ENCODE assay signal across 8 cellular contexts in genomic region chr7:149027560-149028345, GRCh38. TPM values are rescaled to one million over a fixed set of nuclear protein-coding genes. Genes with fewer than 3 reads are reported as not detected.
DNase-seq lines count a peak whose midpoint lies in the region; ATAC-seq, FAIRE-seq and TF ChIP-seq lines count a peak whose summit lies in the region.

No MANE protein-coding gene starts in this region.

- H3K27me3 Mint-ChIP-seq in activated CD8-positive, alpha-beta T cell treated with anti-CD3 and anti-CD28 coated beads for 36 hours: no peaks in the 10 kb centered on the region

- in situ Hi-C loops in GM23248 (cut with MboI): no loop called here

- H3K4me3 Mint-ChIP-seq in activated CD8-positive, alpha-beta T cell treated with anti-CD3 and anti-CD28 coated beads for 36 hours: peak overlapping the region; percentile 93

- H3K9me3 ChIP-seq in A673 (ENCODE audit: low read depth, low read length, poor library complexity, severe bottlenecking) (no peaks in the 10 kb centered on the region), GM23248 (ENCODE audit: low read depth) (no peaks in the 10 kb centered on the region), right atrium auricular region (no peaks in the 10 kb centered on the region), sigmoid colon (no peaks in the 10 kb centered on the region)

- no peaks in the 10 kb centered on the region for H3K9me2 ChIP-seq in GM23248 (ENCODE audit: insufficient read depth)

- peak overlapping the region; percentile 86 for H2AFZ ChIP-seq in GM23248

- H3K9ac ChIP-seq in GM23248: peak overlapping the region; percentile 92

- H4K20me1 ChIP-seq in GM23248 (ENCODE audit: insufficient read depth): no peaks in the 10 kb centered on the region

- no TSS peak for BruUV-seq in A673 (replicated peaks; lab: Mats Ljungman, UMichigan)

- H3K79me2 ChIP-seq in GM23248 (ENCODE audit: insufficient read depth): peaks cover 53% of the 10 kb centered on the region

- H3K4me1 ChIP-seq in A673 (ENCODE audit: insufficient read depth, low read length, poor library complexity, severe bottlenecking) (peaks cover 35% of the 10 kb centered on the region), GM23248 (ENCODE audit: insufficient read depth) (peaks cover 12% of the 10 kb centered on the region), right atrium auricular region (peaks cover 2 to 32% of the 10 kb centered on the region in 2 donors), sigmoid colon (peaks cover 0 to 28% (median 23%) of the 10 kb centered on the region in 4 donors)

- 1 to 2% methylated on average over 24 to 41 of the region's 43 CpGs for WGBS in GM23248 (ENCODE audit: low coverage in 1 of 2, low lambda C conversion rate in 2 of 2, missing lambda C conversion rate in 2 of 2), 2 experiments
- 1% methylated on average over 43 of the region's 43 CpGs for WGBS in sigmoid colon, 2 donors

- H3K4me3 ChIP-seq in A673 (ENCODE audit: low read depth, low read length, poor library complexity, severe bottlenecking) (peak overlapping the region; percentile 99), GM23248 (peak overlapping the region; percentile 78), right atrium auricular region (peak overlapping the region; percentile 79 to 95), sigmoid colon (peak overlapping the region; percentile 59 to 90 (median 82))

- H3K4me1 Mint-ChIP-seq in activated CD8-positive, alpha-beta T cell treated with anti-CD3 and anti-CD28 coated beads for 36 hours (ENCODE audit: low read depth): peaks cover 37% of the 10 kb centered on the region

- POLR2A ChIA-PET in A673 (lab: Charles Lee; ENCODE audit: low non-redundant PET): no interaction called here
- POLR2A ChIA-PET in activated CD8-positive, alpha-beta T cell treated with anti-CD3 and anti-CD28 coated beads for 36 hours (lab: Charles Lee): interaction anchor here (0.6 to 2.8 kb wide), 12 partner anchors 10 to 125 kb away, joined by 3 to 11 read pairs (median 4); no protein-coding TSS in a partner anchor

- H3K9me3 Mint-ChIP-seq in activated CD8-positive, alpha-beta T cell treated with anti-CD3 and anti-CD28 coated beads for 36 hours: no peaks in the 10 kb centered on the region

- intact Hi-C loops in A673 (cut with micrococcal nuclease; ENCODE audit: unreplicated experiment) (loop anchor here (2.0 to 5.0 kb wide), 2 partner anchors 37 to 40 kb away; no protein-coding TSS in a partner anchor), sigmoid colon (cut with DNase I) (loop anchor here (1.0 to 5.0 kb wide), 8 partner anchors 21 to 745 kb away; partner anchors contain the start of genes CUL1, EZH2, ZNF467 and ZNF786)
- intact Hi-C loops in activated CD8-positive, alpha-beta T cell treated with anti-CD3 and anti-CD28 coated beads for 36 hours (cut with micrococcal nuclease): loop anchor here (5.0 kb wide), 2 partner anchors 40 to 65 kb away; partner anchors contain the start of gene ZNF786

- CTCF ChIA-PET in A673 (lab: Charles Lee): interaction anchor here (1.2 kb wide), 2 partner anchors 22 to 38 kb away, joined by 3 read pairs; no protein-coding TSS in a partner anchor
- CTCF ChIA-PET in activated CD8-positive, alpha-beta T cell treated with anti-CD3 and anti-CD28 coated beads for 36 hours (lab: Charles Lee): interaction anchor here (1.0 to 6.6 kb wide), 5 partner anchors 18 to 98 kb away, joined by 3 to 54 read pairs (median 7); partner anchors contain the start of gene ZNF425

- no peak for FAIRE-seq in GM12892 (lab: Jason Lieb, UNC)

- peaks cover 18% of the 10 kb centered on the region for H3F3A ChIP-seq in GM23248 (ENCODE audit: insufficient read depth)

- H3K27me3 ChIP-seq in A673 (replicated peaks; ENCODE audit: insufficient read depth, low read depth, low read length, poor library complexity) (no peaks in the 10 kb centered on the region), GM23248 (replicated peaks; ENCODE audit: insufficient read depth) (no peaks in the 10 kb centered on the region), right atrium auricular region (no peaks in the 10 kb centered on the region), sigmoid colon (no peaks in the 10 kb centered on the region)

- H3K36me3 ChIP-seq in A673 (ENCODE audit: insufficient read depth, low read length, poor library complexity, severe bottlenecking): peaks cover 20% of the 10 kb centered on the region
- H3K36me3 ChIP-seq in GM23248 (ENCODE audit: low read depth): no peaks in the 10 kb centered on the region
- H3K36me3 ChIP-seq in right atrium auricular region: no peaks in the 10 kb centered on the region
- no peaks in the 10 kb centered on the region for H3K36me3 ChIP-seq in sigmoid colon

- DNase-seq in A673 (ENCODE audit: low spot score): peak; percentile 28
- peak; percentile 52 for DNase-seq in GM23248
- DNase-seq in activated CD8-positive, alpha-beta T cell treated with anti-CD3 and anti-CD28 coated beads for 36 hours: no peak
- no peak for DNase-seq in right atrium auricular region (ENCODE audit: low spot score)
- DNase-seq in sigmoid colon: no peak
- DNase-seq in stimulated activated naive CD4-positive, alpha-beta T cell (lab: John Stamatoyannopoulos, UW): no peak
- no peak for DNase-seq in GM12892 (ENCODE audit: insufficient read length)

- H3K27ac ChIP-seq in A673 (ENCODE audit: low read depth, low read length, poor library complexity, severe bottlenecking): peak overlapping the region; percentile 98
- H3K27ac ChIP-seq in GM23248: peak overlapping the region; percentile 74
- peak overlapping the region; percentile 84 to 88 for H3K27ac ChIP-seq in right atrium auricular region
- peak overlapping the region; percentile 92 to 96 (median 95) for H3K27ac ChIP-seq in sigmoid colon

- H3K27ac Mint-ChIP-seq in activated CD8-positive, alpha-beta T cell treated with anti-CD3 and anti-CD28 coated beads for 36 hours: peak overlapping the region; percentile 93

- no peak for ATAC-seq in activated CD8-positive, alpha-beta T cell treated with anti-CD3 and anti-CD28 coated beads for 36 hours
- no peak for ATAC-seq in GM19467 (IDR thresholded peaks at IDR 0.05; ENCODE audit: unreplicated experiment)

- TF ChIP-seq CTCF in A673 (conservative IDR thresholded peaks at IDR 0.05; ENCODE audit: low read depth, low read length) (no peak), right atrium auricular region (IDR thresholded peaks at IDR 0.05) (no peak), sigmoid colon (IDR thresholded peaks at IDR 0.05) (no peak)
- TF ChIP-seq CTCF in activated CD8-positive, alpha-beta T cell treated with anti-CD3 and anti-CD28 coated beads for 36 hours (IDR thresholded peaks at IDR 0.05): no peak

- peak overlapping the region; percentile 92 for H3K4me2 ChIP-seq in GM23248 (ENCODE audit: unreplicated experiment)

- TF ChIP-seq EP300 in sigmoid colon (IDR thresholded peaks at IDR 0.05): no peak

- H3K36me3 Mint-ChIP-seq in activated CD8-positive, alpha-beta T cell treated with anti-CD3 and anti-CD28 coated beads for 36 hours (ENCODE audit: low read depth): peaks cover 20% of the 10 kb centered on the region

- TF ChIP-seq POLR2A in sigmoid colon (IDR thresholded peaks at IDR 0.05) (no peak), GM12892 (IDR thresholded peaks at IDR 0.05; ENCODE audit: low read depth, low read length) (no peak)

RNA-seq across cellular contexts. Expression of gene PDIA4, which starts 0.6 kb away (rescaled TPM):
- total RNA-seq in A673 (2021) (235 and 254 TPM in 2 replicates), right atrium auricular region (10 to 100 TPM; 32.3 to 48.9 TPM), sigmoid colon (10 to 100 TPM; 34.3 to 47.4 (median 39.7) TPM)
- 191 and 196 TPM in 2 replicates for total RNA-seq in GM23248 (2014; rRNA removed; shearing (Covaris generic))
- polyA plus RNA-seq in GM23248 (2016; fragmentation: Nextera tagmentation; extraction: Ambion mirVana) (204 and 210 TPM in 2 replicates), sigmoid colon (100 to 1,000 TPM in 1 of 3 donors, 10 to 100 TPM in 2; 11.4 to 183 (median 40.9) TPM)
- 10 to 100 TPM; 72.6 to 75.7 TPM for total RNA-seq in activated CD8-positive, alpha-beta T cell treated with anti-CD3 and anti-CD28 coated beads for 36 hours
- polyA plus RNA-seq in GM12892 (2012; ENCODE audit: missing spikeins): 73.4 TPM

Comparison
In these comparisons a context has a peak if more than half of its experiments do, and no peak if none do; other contexts are left out.
1. DNase-seq: peak in A673 (single experiment) and GM23248 (single experiment); none in activated CD8-positive, alpha-beta T cell treated with anti-CD3 and anti-CD28 coated beads for 36 hours (single experiment), right atrium auricular region (single experiment), sigmoid colon (single experiment), stimulated activated naive CD4-positive, alpha-beta T cell (0 of 6) and GM12892 (single experiment).
2. Peak in every context shown above with its lines, with median percentiles within 50 percentile points of each other: H3K27ac ChIP-seq and H3K4me3 ChIP-seq.